Comparison of ENCODE assay signal across 10 cellular contexts in the genomic region with DNA sequence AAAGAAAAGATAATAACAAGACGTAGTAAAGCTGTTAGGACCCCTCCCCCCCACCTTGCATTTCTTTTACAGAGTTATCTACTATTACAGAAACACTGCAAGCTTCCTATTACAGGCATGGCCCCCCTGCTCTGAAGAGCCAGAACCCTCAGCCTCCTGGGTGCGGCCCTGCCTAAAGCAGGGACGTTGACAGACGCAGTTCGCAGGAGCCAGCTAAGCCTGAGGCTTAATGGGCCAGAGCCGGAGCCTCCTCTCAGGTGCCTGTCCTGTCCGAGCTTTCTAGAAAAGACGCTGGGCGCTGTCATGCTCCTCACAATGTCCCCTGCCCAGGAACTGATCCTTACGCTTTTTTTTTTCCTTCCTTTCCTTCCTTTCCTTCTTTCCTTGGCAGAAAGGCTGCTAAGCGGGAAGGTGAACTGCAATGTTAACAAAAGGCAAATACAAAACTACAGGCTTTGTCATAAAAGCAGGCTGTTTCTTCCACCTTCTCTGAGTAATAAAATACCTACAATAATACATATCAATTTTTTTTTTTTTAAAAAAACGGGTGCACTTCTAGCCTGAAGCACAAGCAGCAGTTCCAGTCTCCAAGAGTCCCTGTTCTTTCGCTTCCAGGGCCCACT. TPM values are rescaled to one million over a fixed set of nuclear protein-coding genes. Genes with fewer than 3 reads are reported as not detected.
DNase-seq lines count a peak whose midpoint lies in the region; ATAC-seq and TF ChIP-seq lines count a peak whose summit lies in the region.
"Had no signal": no experiment of that assay in that cellular context is flagged by ENCODE, and none has a peak within 500 bp of the region (broad histone marks: within the 10 kb centered on the region; RNA-seq: fewer than 3 reads in every experiment).

No MANE protein-coding gene starts in this region.

- peaks cover 0 to 4% (median 0%) of the 10 kb centered on the region in 11 donors for H3K9me3 Mint-ChIP-seq in naive thymus-derived CD4-positive, alpha-beta T cell
- H3K9me3 Mint-ChIP-seq: HFFc6 had no signal

- H3K9me3 ChIP-seq in HEK293 (ENCODE audit: control insufficient read depth, insufficient read depth, low read depth, low read length), result no peaks in the 10 kb centered on the region
- no peaks in the 10 kb centered on the region for H3K9me3 ChIP-seq in naive thymus-derived CD4-positive, alpha-beta T cell (ENCODE audit: control insufficient read depth in 2 of 3, low read length in 3 of 3)

- ATAC-seq in naive thymus-derived CD4-positive, alpha-beta T cell, result no peak
- ATAC-seq in GM18861 (IDR thresholded peaks at IDR 0.05; ENCODE audit: unreplicated experiment), result no peak

- DNase-seq in AG20443 (ENCODE audit: low spot score) (peak; percentile 6), coronary artery (ENCODE audit: low spot score) (peak; percentile 60), occipital lobe (lab: John Stamatoyannopoulos, UW) (no peak), NCI-H1694 treated with DMSO at 0.1 percent for 48 hours (lab: John Stamatoyannopoulos, UW) (no peak), iPS-NIHi11 (ENCODE audit: low spot score) (no peak)
- no peak for DNase-seq in naive thymus-derived CD4-positive, alpha-beta T cell
- DNase-seq: HFFc6, NCI-H1092 had no signal

- H3K27ac Mint-ChIP-seq in naive thymus-derived CD4-positive, alpha-beta T cell, result no peak overlapping the region
- H3K27ac Mint-ChIP-seq: HFFc6 had no signal

- 0 out of 2 replicates have a peak, but pooled peaks cover 3% of the 10 kb centered on the region for H3K4me1 ChIP-seq in HEK293 (ENCODE audit: control insufficient read depth, insufficient read depth, low read length)
- H3K4me1 ChIP-seq in naive thymus-derived CD4-positive, alpha-beta T cell (ENCODE audit: control insufficient read depth in 2 of 2, insufficient read depth in 2 of 2, low read length in 2 of 2), result peaks cover 0 to 14% of the 10 kb centered on the region in 2 donors

- peak overlapping the region in 9 of 10 donors; percentile 43 to 83 (median 67) for H3K4me3 Mint-ChIP-seq in naive thymus-derived CD4-positive, alpha-beta T cell
- H3K4me3 Mint-ChIP-seq: HFFc6 had no signal

- H3K36me3 Mint-ChIP-seq in naive thymus-derived CD4-positive, alpha-beta T cell, result peaks cover 0 to 5% (median 0%) of the 10 kb centered on the region in 5 donors

- peaks cover 11 to 29% (median 19%) of the 10 kb centered on the region in 7 donors for H3K4me1 Mint-ChIP-seq in naive thymus-derived CD4-positive, alpha-beta T cell

- TF ChIP-seq CTCF in HEK293 (tag by site-specific recombination; IDR thresholded peaks at IDR 0.05) (no peak), coronary artery (IDR thresholded peaks at IDR 0.05) (no peak)

- intact Hi-C loops in naive thymus-derived CD4-positive, alpha-beta T cell (cut with micrococcal nuclease), result no loop called here

- POLR2A ChIA-PET in HEK293 (lab: Yijun Ruan, JAX), result no interaction called here
- POLR2A ChIA-PET in naive thymus-derived CD4-positive, alpha-beta T cell (lab: Charles Lee), result no interaction called here

- no peak overlapping the region for H3K27ac ChIP-seq in HEK293 (ENCODE audit: extremely low read depth, low read depth, low read length)
- no peak overlapping the region for H3K27ac ChIP-seq in coronary artery
- H3K27ac ChIP-seq in naive thymus-derived CD4-positive, alpha-beta T cell (ENCODE audit: low read depth, low read length), result no peak overlapping the region

- peaks cover 58 to 84% (median 65%) of the 10 kb centered on the region in 5 donors for H3K27me3 Mint-ChIP-seq in naive thymus-derived CD4-positive, alpha-beta T cell

- H3K27me3 ChIP-seq in naive thymus-derived CD4-positive, alpha-beta T cell (ENCODE audit: control insufficient read depth in 2 of 2, insufficient read depth in 2 of 2, low read length in 2 of 2), result peaks cover 13 to 18% of the 10 kb centered on the region in 2 donors

- H3K36me3 ChIP-seq in HEK293 (ENCODE audit: control insufficient read depth in 2 of 2, insufficient read depth in 1 of 2, low read length in 2 of 2), result peaks cover 0 to under 1% of the 10 kb centered on the region in 2 experiments; a peak in 1 of 3 replicates
- H3K36me3 ChIP-seq in naive thymus-derived CD4-positive, alpha-beta T cell (ENCODE audit: control insufficient read depth in 2 of 3, insufficient read depth in 3 of 3, low read length in 3 of 3), result no peaks in the 10 kb centered on the region

- CTCF ChIA-PET in HEK293 (lab: Yijun Ruan, JAX), result no interaction called here
- CTCF ChIA-PET in naive thymus-derived CD4-positive, alpha-beta T cell (lab: Charles Lee), result no interaction called here

- H3K4me3 ChIP-seq in HEK293 (ENCODE audit: low read depth, low read length) (no peak overlapping the region), coronary artery (peak overlapping the region; percentile 67)
- H3K4me3 ChIP-seq in naive thymus-derived CD4-positive, alpha-beta T cell (ENCODE audit: low read length), result peak overlapping the region; percentile 33

TF ChIP-seq in HEK293, 187 proteins besides CTCF, POLR2A, EP300 and RAD21 (continues in another document):
- TF ChIP-seq ZNF146 (tag by site-specific recombination; IDR thresholded peaks at IDR 0.05) (no peak), ZNF362 (tag by site-specific recombination; IDR thresholded peaks at IDR 0.05) (0 out of 2 replicates have a peak, but pooled peaks have one; percentile 40), ZNF266 (tag by site-specific recombination; IDR thresholded peaks at IDR 0.05; ENCODE audit: low read depth) (no peak), ZNF843 (tag by site-specific recombination; IDR thresholded peaks at IDR 0.05) (no peak), ZNF529 (tag by site-specific recombination; IDR thresholded peaks at IDR 0.05; ENCODE audit: insufficient replicate concordance) (no peak), ZSCAN16 (tag by site-specific recombination; IDR thresholded peaks at IDR 0.05) (no peak), ZNF747 (tag by site-specific recombination; IDR thresholded peaks at IDR 0.05) (no peak), TRIM28 (IDR thresholded peaks at IDR 0.05; ENCODE audit: borderline replicate concordance, low read length) (no peak), ZNF335 (tag by site-specific recombination; conservative IDR thresholded peaks at IDR 0.05) (0 out of 2 replicates have a peak, but pooled peaks have one; percentile 38), ZNF580 (tag by site-specific recombination; IDR thresholded peaks at IDR 0.05) (no peak), ZNF610 (tag by site-specific recombination; IDR thresholded peaks at IDR 0.05; ENCODE audit: borderline replicate concordance) (no peak), ZNF449 (tag by site-specific recombination; IDR thresholded peaks at IDR 0.05) (no peak), ZNF76 (tag by site-specific recombination; IDR thresholded peaks at IDR 0.05; ENCODE audit: borderline replicate concordance, low read depth) (no peak)
- TF ChIP-seq, protein P1, sequence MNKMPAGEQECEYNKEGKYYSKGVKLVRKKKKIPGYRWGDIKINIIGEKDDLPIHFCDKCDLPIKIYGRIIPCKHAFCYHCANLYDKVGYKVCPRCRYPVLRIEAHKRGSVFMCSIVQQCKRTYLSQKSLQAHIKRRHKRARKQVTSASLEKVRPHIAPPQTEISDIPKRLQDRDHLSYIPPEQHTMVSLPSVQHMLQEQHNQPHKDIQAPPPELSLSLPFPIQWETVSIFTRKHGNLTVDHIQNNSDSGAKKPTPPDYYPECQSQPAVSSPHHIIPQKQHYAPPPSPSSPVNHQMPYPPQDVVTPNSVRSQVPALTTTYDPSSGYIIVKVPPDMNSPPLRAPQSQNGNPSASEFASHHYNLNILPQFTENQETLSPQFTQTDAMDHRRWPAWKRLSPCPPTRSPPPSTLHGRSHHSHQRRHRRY (tag by site-specific recombination; IDR thresholded peaks at IDR 0.05), result no peak
- TF ChIP-seq, protein P2, sequence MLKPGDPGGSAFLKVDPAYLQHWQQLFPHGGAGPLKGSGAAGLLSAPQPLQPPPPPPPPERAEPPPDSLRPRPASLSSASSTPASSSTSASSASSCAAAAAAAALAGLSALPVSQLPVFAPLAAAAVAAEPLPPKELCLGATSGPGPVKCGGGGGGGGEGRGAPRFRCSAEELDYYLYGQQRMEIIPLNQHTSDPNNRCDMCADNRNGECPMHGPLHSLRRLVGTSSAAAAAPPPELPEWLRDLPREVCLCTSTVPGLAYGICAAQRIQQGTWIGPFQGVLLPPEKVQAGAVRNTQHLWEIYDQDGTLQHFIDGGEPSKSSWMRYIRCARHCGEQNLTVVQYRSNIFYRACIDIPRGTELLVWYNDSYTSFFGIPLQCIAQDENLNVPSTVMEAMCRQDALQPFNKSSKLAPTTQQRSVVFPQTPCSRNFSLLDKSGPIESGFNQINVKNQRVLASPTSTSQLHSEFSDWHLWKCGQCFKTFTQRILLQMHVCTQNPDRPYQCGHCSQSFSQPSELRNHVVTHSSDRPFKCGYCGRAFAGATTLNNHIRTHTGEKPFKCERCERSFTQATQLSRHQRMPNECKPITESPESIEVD (tag by site-specific recombination; IDR thresholded peaks at IDR 0.05), result no peak

RNA-seq across cellular contexts. Expression of gene MNX1, which starts 11.4 kb away (rescaled TPM):
- not detected for total RNA-seq in naive thymus-derived CD4-positive, alpha-beta T cell
- polyA plus RNA-seq in naive thymus-derived CD4-positive, alpha-beta T cell, result not detected
- not detected for total RNA-seq in occipital lobe
- total RNA-seq: HFFc6 had no signal

RNA-seq across cellular contexts. Expression of gene NOM1, which starts 49.6 kb away (rescaled TPM):
- total RNA-seq in naive thymus-derived CD4-positive, alpha-beta T cell, result 10 to 100 TPM; 28.1 to 40.7 (median 32.9) TPM
- polyA plus RNA-seq in naive thymus-derived CD4-positive, alpha-beta T cell, result 1 to 10 TPM; 4.2 to 7.9 TPM
- 27.5 TPM for total RNA-seq in occipital lobe

Comparison
In these comparisons a context has a peak if more than half of its experiments do, and no peak if none do; other contexts are left out.
1. DNase-seq: peak in AG20443 (single experiment) and coronary artery (single experiment); none in naive thymus-derived CD4-positive, alpha-beta T cell (0 of 9), occipital lobe (single experiment), NCI-H1694 treated with DMSO at 0.1 percent for 48 hours (single experiment) and iPS-NIHi11 (single experiment).